8 cellular contexts compared by ENCODE assay signal in the genomic region with DNA sequence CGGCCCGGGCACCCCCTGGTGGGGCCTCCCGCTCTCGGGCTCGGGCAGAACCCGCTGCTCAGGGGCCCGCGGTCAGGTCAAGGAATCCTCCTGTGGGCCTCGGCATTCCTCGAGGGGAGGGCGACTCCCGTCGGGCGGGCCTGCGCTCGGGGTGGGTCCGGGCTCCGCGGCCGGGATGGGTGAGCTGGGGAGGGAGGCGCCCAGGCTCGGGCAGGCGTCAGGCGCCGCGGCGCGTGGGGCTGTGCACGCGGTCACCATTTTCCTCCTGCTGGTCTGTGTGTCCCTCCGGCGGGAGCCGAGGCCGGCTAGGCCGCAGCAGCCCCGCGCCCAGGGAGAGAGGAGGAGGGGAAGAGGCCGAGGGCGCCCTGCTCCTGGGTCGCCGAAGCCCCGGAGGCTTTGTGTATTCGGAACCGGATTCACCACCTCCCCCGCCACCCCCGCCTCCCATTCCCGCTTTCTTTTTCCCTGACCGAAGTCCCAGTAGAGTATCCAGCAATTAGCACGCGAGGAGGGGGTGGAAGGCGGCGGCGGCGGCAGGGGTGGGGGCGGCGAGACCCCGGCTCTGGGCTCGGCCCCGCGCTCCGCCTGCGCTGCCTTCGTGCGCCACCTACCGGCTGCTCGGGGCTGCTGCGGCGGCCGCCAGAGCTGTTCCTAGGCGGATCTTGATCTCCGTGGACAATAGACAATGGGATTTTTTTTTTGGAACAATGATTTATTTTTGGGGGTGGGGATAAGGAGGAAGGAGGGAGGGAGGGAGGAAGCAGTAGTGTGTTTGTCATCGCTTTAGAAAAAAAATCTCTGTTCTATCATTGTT.
DNase-seq lines count a peak whose midpoint lies in the region; FAIRE-seq and TF ChIP-seq lines count a peak whose summit lies in the region.

No MANE protein-coding gene starts in this region.

- DNase-seq in DMS153 (lab: John Stamatoyannopoulos, UW) (peak; percentile 71), H54 (ENCODE audit: insufficient read length, low spot score) (peak; percentile 35), NCI-H1105 (lab: John Stamatoyannopoulos, UW) (peak; percentile 61), T-helper 22 cell (ENCODE audit: low read depth) (peak; percentile 12), astrocyte of the cerebellum (ENCODE audit: low read depth) (peak; percentile 35), hepatic stellate cell (ENCODE audit: low spot score) (peak; percentile 56), putamen (ENCODE audit: low spot score) (peak; percentile 91), DMS114 treated with DMSO at 0.1 percent for 48 hours (lab: John Stamatoyannopoulos, UW; ENCODE audit: unreplicated experiment) (no peak)

- in situ Hi-C loops in astrocyte of the cerebellum (cut with HindIII; ENCODE audit: low sequenced_read_pairs) = no loop called here

- peak; percentile 75 for TF ChIP-seq CTCF in astrocyte of the cerebellum (IDR thresholded peaks at IDR 0.05; ENCODE audit: low read depth, low read length, missing control alignments)

- no peak for TF ChIP-seq POLR2A in H54 (IDR thresholded peaks at IDR 0.05; ENCODE audit: low read depth, low read length)

- no peak for FAIRE-seq in H54 (lab: Jason Lieb, UNC)

- peak overlapping the region; percentile 33 for H3K4me3 ChIP-seq in astrocyte of the cerebellum (ENCODE audit: low read depth, low read length)
